1 cellular context compared by ENCODE assay signal in genomic region chr1:21255284-21255942, GRCh38.
TF ChIP-seq lines count a peak whose summit lies in the region.

No MANE protein-coding gene starts in this region.

TF ChIP-seq in HEK293, 187 proteins besides CTCF, POLR2A, EP300 and RAD21 (continued from another document):
- TF ChIP-seq, protein P1, sequence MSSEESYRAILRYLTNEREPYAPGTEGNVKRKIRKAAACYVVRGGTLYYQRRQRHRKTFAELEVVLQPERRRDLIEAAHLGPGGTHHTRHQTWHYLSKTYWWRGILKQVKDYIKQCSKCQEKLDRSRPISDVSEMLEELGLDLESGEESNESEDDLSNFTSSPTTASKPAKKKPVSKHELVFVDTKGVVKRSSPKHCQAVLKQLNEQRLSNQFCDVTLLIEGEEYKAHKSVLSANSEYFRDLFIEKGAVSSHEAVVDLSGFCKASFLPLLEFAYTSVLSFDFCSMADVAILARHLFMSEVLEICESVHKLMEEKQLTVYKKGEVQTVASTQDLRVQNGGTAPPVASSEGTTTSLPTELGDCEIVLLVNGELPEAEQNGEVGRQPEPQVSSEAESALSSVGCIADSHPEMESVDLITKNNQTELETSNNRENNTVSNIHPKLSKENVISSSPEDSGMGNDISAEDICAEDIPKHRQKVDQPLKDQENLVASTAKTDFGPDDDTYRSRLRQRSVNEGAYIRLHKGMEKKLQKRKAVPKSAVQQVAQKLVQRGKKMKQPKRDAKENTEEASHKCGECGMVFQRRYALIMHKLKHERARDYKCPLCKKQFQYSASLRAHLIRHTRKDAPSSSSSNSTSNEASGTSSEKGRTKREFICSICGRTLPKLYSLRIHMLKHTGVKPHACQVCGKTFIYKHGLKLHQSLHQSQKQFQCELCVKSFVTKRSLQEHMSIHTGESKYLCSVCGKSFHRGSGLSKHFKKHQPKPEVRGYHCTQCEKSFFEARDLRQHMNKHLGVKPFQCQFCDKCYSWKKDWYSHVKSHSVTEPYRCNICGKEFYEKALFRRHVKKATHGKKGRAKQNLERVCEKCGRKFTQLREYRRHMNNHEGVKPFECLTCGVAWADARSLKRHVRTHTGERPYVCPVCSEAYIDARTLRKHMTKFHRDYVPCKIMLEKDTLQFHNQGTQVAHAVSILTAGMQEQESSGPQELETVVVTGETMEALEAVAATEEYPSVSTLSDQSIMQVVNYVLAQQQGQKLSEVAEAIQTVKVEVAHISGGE (tag by site-specific recombination; conservative IDR thresholded peaks at IDR 0.05; ENCODE audit: low read depth) = no peak
- peak; percentile 63 for TF ChIP-seq ZNF600 (tag by site-specific recombination; IDR thresholded peaks at IDR 0.05)
- 0 out of 2 replicates have a peak, but pooled peaks have one; percentile 49 for TF ChIP-seq ZNF2 (tag by site-specific recombination; IDR thresholded peaks at IDR 0.05)
- peak; percentile 47; the same call in 1 of the 2 replicates for TF ChIP-seq ZNF394 (tag by site-specific recombination; IDR thresholded peaks at IDR 0.05; ENCODE audit: borderline replicate concordance)
- TF ChIP-seq, protein P2, sequence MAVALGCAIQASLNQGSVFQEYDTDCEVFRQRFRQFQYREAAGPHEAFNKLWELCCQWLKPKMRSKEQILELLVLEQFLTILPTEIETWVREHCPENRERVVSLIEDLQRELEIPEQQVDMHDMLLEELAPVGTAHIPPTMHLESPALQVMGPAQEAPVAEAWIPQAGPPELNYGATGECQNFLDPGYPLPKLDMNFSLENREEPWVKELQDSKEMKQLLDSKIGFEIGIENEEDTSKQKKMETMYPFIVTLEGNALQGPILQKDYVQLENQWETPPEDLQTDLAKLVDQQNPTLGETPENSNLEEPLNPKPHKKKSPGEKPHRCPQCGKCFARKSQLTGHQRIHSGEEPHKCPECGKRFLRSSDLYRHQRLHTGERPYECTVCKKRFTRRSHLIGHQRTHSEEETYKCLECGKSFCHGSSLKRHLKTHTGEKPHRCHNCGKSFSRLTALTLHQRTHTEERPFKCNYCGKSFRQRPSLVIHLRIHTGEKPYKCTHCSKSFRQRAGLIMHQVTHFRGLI (tag by site-specific recombination; IDR thresholded peaks at IDR 0.05) = peak; percentile 88
- TF ChIP-seq SETDB1 (IDR thresholded peaks at IDR 0.05; ENCODE audit: insufficient read length, low read length) = no peak
- TF ChIP-seq IKZF3 (tag by site-specific recombination; IDR thresholded peaks at IDR 0.05) = no peak
- TF ChIP-seq ZNF202 (tag by site-specific recombination; IDR thresholded peaks at IDR 0.05; ENCODE audit: borderline replicate concordance) = no peak
- no peak for TF ChIP-seq ZNF416 (tag by site-specific recombination; IDR thresholded peaks at IDR 0.05)
- TF ChIP-seq BCL6B (tag by site-specific recombination; IDR thresholded peaks at IDR 0.05) = no peak
- TF ChIP-seq ZNF114 (tag by site-specific recombination; IDR thresholded peaks at IDR 0.05) = no peak
- no peak for TF ChIP-seq ELK4 (IDR thresholded peaks at IDR 0.05; ENCODE audit: borderline replicate concordance, low read depth, low read length)
- no peak for TF ChIP-seq ZNF473 (tag by site-specific recombination; IDR thresholded peaks at IDR 0.05)
- no peak for TF ChIP-seq ZNF558 (tag by site-specific recombination; IDR thresholded peaks at IDR 0.05)
- TF ChIP-seq FEZF1 (tag by site-specific recombination; IDR thresholded peaks at IDR 0.05) = no peak
- no peak for TF ChIP-seq ZNF510 (tag by site-specific recombination; IDR thresholded peaks at IDR 0.05; ENCODE audit: insufficient replicate concordance)
- TF ChIP-seq ZNF184 (tag by site-specific recombination; IDR thresholded peaks at IDR 0.05) = no peak
- TF ChIP-seq ZBTB6 (tag by site-specific recombination; IDR thresholded peaks at IDR 0.05) = no peak
- no peak for TF ChIP-seq ZNF548 (tag by site-specific recombination; IDR thresholded peaks at IDR 0.05)
- TF ChIP-seq ZNF654 (tag by site-specific recombination; IDR thresholded peaks at IDR 0.05; ENCODE audit: low read depth) = peak; percentile 80
- TF ChIP-seq ZBTB17 (tag by site-specific recombination; IDR thresholded peaks at IDR 0.05) = 0 out of 2 replicates have a peak, but pooled peaks have one; percentile 15
- TF ChIP-seq ZNF121 (tag by site-specific recombination; IDR thresholded peaks at IDR 0.05) = no peak
- TF ChIP-seq PRDM2 (tag by site-specific recombination; IDR thresholded peaks at IDR 0.05; ENCODE audit: borderline replicate concordance) = no peak
- no peak for TF ChIP-seq ZNF335 (tag by site-specific recombination; conservative IDR thresholded peaks at IDR 0.05)
- no peak for TF ChIP-seq ZNF155 (tag by site-specific recombination; IDR thresholded peaks at IDR 0.05)
- no peak for TF ChIP-seq ZNF521 (tag by site-specific recombination; IDR thresholded peaks at IDR 0.05)
- no peak for TF ChIP-seq ZBTB7A (tag by site-specific recombination; IDR thresholded peaks at IDR 0.05; ENCODE audit: low read depth)
- no peak for TF ChIP-seq ZNF140 (tag by site-specific recombination; IDR thresholded peaks at IDR 0.05)
- 0 out of 2 replicates have a peak, but pooled peaks have one; percentile 56 for TF ChIP-seq ZFP37 (tag by site-specific recombination; IDR thresholded peaks at IDR 0.05)
- TF ChIP-seq WT1 (tag by site-specific recombination; IDR thresholded peaks at IDR 0.05) = no peak
- no peak for TF ChIP-seq MEIS1 (CRISPR knock-in tag; IDR thresholded peaks at IDR 0.05; ENCODE audit: borderline replicate concordance)
- no peak for TF ChIP-seq ZBTB21 (tag by site-specific recombination; IDR thresholded peaks at IDR 0.05)
- TF ChIP-seq ZBTB8A (tag by site-specific recombination; IDR thresholded peaks at IDR 0.05) = 0 out of 2 replicates have a peak, but pooled peaks have one; percentile 16
- TF ChIP-seq ZNF18 (tag by site-specific recombination; IDR thresholded peaks at IDR 0.05) = no peak
- no peak for TF ChIP-seq ZNF221 (tag by site-specific recombination; IDR thresholded peaks at IDR 0.05; ENCODE audit: borderline replicate concordance)
- no peak for TF ChIP-seq ZNF214 (tag by site-specific recombination; IDR thresholded peaks at IDR 0.05; ENCODE audit: borderline replicate concordance)
- TF ChIP-seq ZNF211 (tag by site-specific recombination; IDR thresholded peaks at IDR 0.05; ENCODE audit: low read depth) = no peak
- no peak for TF ChIP-seq EGR2 (tag by site-specific recombination; IDR thresholded peaks at IDR 0.05; ENCODE audit: low read depth)
- TF ChIP-seq MZF1 (tag by site-specific recombination; IDR thresholded peaks at IDR 0.05; ENCODE audit: borderline replicate concordance) = no peak
- no peak for TF ChIP-seq REPIN1 (tag by site-specific recombination; IDR thresholded peaks at IDR 0.05; ENCODE audit: low read depth)
- no peak for TF ChIP-seq SP2 (tag by site-specific recombination; IDR thresholded peaks at IDR 0.05)
- no peak for TF ChIP-seq ZNF561 (tag by site-specific recombination; IDR thresholded peaks at IDR 0.05; ENCODE audit: borderline replicate concordance)
